Comparison of ENCODE assay signal across 8 cellular contexts in the genomic region with DNA sequence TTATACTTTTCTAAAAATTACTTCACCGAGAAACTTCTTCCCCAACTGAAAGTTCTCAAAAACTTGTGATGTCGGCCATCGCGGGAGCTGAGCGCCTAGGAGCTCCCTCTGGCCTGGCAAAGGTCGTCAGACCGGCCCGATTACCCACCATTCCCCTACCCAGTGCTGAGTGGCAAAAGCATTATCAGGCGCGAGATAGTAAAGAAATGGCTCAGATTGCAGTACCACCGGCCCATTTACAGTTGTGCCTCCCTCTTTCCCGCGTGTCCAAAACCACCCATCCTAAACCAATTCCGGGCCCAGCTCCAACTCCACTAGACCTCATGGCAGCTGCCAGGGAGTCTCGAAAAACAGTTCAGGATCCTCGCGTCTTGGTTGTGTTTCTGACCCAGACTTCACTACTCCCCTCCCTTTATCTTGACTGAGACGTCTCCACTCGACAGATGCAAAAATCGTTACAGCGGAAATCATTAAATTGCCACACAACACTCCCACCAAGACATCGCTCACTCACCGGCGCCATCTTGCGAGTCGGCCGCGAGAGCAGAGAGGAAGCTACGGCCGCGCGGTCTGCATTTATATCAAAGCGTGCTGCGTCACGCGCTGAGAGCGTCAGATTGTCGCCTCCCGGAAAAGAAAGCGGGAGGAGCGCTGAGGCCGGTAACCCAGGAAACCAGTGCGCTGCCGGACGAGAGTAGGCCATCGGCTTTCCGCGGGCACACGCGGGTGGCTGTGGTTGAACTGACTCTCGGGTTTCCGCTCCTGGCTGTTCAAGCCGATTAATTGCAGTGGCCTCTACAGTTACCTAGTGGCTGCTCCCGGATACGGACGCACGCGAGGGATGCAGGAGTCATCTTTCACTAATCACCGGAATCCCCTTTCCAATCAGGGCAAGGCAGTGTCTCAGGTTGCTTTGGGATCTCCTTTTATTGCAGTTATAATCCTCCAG. TPM values are rescaled to one million over a fixed set of nuclear protein-coding genes. Genes with fewer than 3 reads are reported as not detected.
DNase-seq lines count a peak whose midpoint lies in the region; ATAC-seq and TF ChIP-seq lines count a peak whose summit lies in the region.

A gene (minus strand): TSS at position 551 of the 949 bp plus-strand sequence. CDS start 28 bp downstream, at position 523.

- TF ChIP-seq POLR2A in breast epithelium (IDR thresholded peaks at IDR 0.05), result peak; percentile 87

- H3K36me3 Mint-ChIP-seq in immature natural killer cell, result peaks cover 12 to 25% (median 19%) of the 10 kb centered on the region in 3 donors

- ATAC-seq in GM18861 (IDR thresholded peaks at IDR 0.05; ENCODE audit: unreplicated experiment), result peak; percentile 94
- peak; percentile 96 for ATAC-seq in HG03066 (IDR thresholded peaks at IDR 0.05; ENCODE audit: low read depth, unreplicated experiment)

- intact Hi-C loops in T-helper 1 cell treated with Interleukin-12 subunit alpha and Interleukin-12 subunit beta and Interleukin-4 antibody, amounts not matched to agents 30 ng/mL and 1 ng/mL, for 36 hours (cut with micrococcal nuclease), result loop anchor here (1.0 to 5.0 kb wide), 19 partner anchors 38 to 1880 kb away; a partner anchor contains a TSS
- intact Hi-C loops in breast epithelium (cut with DNase I; ENCODE audit: low total_unique reads), result no loop called here

- peaks cover 9 to 18% (median 13%) of the 10 kb centered on the region in 3 donors for H3K27me3 Mint-ChIP-seq in immature natural killer cell (ENCODE audit: low read depth in 3 of 3)

- H3K4me1 ChIP-seq in breast epithelium, result peaks cover 0 to 6% of the 10 kb centered on the region in 2 donors

- peak; percentile 89 to 94 for DNase-seq in breast epithelium (ENCODE audit: low spot score in 2 of 2)
- peak; percentile 95 to 96 (median 96) for DNase-seq in immature natural killer cell
- peak; percentile 90 for DNase-seq in stimulated activated CD4-positive, alpha-beta T cell treated with anti-CD3 and anti-CD28 coated beads, Interleukin-12 subunit alpha, Interleukin-12 subunit beta, amount 100 ng/mL, for 4 hours
- DNase-seq in NCI-H187 (lab: John Stamatoyannopoulos, UW), result no peak
- DNase-seq in NCI-H128 (lab: John Stamatoyannopoulos, UW; ENCODE audit: unreplicated experiment), result no peak

- peaks cover 26 to 40% of the 10 kb centered on the region in 2 donors for H3K4me1 Mint-ChIP-seq in immature natural killer cell

- TF ChIP-seq CTCF in breast epithelium (IDR thresholded peaks at IDR 0.05), result peak in 1 of 3 donors; percentile 8

- H3K27me3 ChIP-seq in breast epithelium, result no peaks in the 10 kb centered on the region

- H3K27ac Mint-ChIP-seq in immature natural killer cell, result peak within 1 kb of the TSS; percentile 96 to 98 (median 97)

- H3K9me3 ChIP-seq in breast epithelium, result no peaks in the 10 kb centered on the region

- peak within 1 kb of the TSS; percentile 92 to 93 for H3K27ac ChIP-seq in breast epithelium

- H3K4me3 Mint-ChIP-seq in immature natural killer cell, result peak within 1 kb of the TSS; percentile 90 to 97 (median 94)

- H3K36me3 ChIP-seq in breast epithelium, result peaks cover 5% of the 10 kb centered on the region

- no peaks in the 10 kb centered on the region for H3K9me3 Mint-ChIP-seq in immature natural killer cell

- H3K4me3 ChIP-seq in breast epithelium, result peak within 1 kb of the TSS; percentile 62 to 86 (median 72)

RNA-seq across cellular contexts. Expression of the gene that starts here (rescaled TPM):
- total RNA-seq in T-helper 1 cell treated with Interleukin-12 subunit alpha and Interleukin-12 subunit beta and Interleukin-4 antibody, amounts not matched to agents 30 ng/mL and 1 ng/mL, for 36 hours, result 51.7 and 56.7 TPM in 2 replicates
- total RNA-seq in breast epithelium, result 100 to 1,000 TPM in 2 of 3 donors, 10 to 100 TPM in 1; 36.5 to 196 (median 114) TPM
- 10 to 100 TPM; 13.4 to 47.6 (median 39.0) TPM for polyA plus RNA-seq in immature natural killer cell

Comparison
In these comparisons a context has a peak if more than half of its experiments do, and no peak if none do; other contexts are left out.
1. DNase-seq: peak in breast epithelium (2 of 2), immature natural killer cell (3 of 3) and stimulated activated CD4-positive, alpha-beta T cell treated with anti-CD3 and anti-CD28 coated beads, Interleukin-12 subunit alpha, Interleukin-12 subunit beta, amount 100 ng/mL, for 4 hours (single experiment); none in NCI-H187 (0 of 2) and NCI-H128 (single experiment).